In the genomic region with DNA sequence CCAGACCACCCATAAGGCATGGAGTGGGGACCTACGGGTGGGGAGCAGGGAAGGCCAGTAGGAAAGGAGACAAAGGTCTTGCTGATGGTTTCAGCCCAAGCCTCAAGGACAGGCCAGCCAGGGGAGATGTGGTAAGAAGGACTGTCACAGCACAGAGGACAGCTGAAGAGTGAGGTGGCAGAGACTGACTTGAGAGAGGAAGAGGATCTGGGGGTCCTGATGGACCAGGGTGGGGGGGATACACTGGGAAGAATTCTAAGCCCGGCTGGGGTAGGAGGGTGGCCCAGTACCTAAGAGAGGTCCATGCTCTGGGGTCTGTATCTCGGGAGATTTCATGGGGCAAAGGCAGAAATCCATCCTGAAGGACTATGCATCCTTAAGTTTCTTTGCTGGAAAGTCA, we compare ENCODE assay signal across 25 cellular contexts.
DNase-seq lines count a peak whose midpoint lies in the region; ATAC-seq, FAIRE-seq and TF ChIP-seq lines count a peak whose summit lies in the region.
"Had no signal": no experiment of that assay in that cellular context is flagged by ENCODE, and none has a peak within 500 bp of the region (broad histone marks: within the 10 kb centered on the region; RNA-seq: fewer than 3 reads in every experiment).

No MANE protein-coding gene starts in this region.

- H3K36me3 ChIP-seq in RWPE2 (ENCODE audit: low read depth) = no peaks in the 10 kb centered on the region
- H3K36me3 ChIP-seq in kidney (ENCODE audit: control insufficient read depth in 1 of 2, insufficient read depth in 2 of 2, low read length in 2 of 2) = no peaks in the 10 kb centered on the region
- H3K36me3 ChIP-seq in suprapubic skin = no peaks in the 10 kb centered on the region
- H3K36me3 ChIP-seq: SJSA1 had no signal

- H3K4me1 ChIP-seq in RWPE2 (ENCODE audit: insufficient read depth, poor library complexity, severe bottlenecking) (no peaks in the 10 kb centered on the region), kidney (ENCODE audit: control insufficient read depth in 1 of 2, insufficient read depth in 1 of 2, low read depth in 1 of 2, low read length in 2 of 2) (no peaks in the 10 kb centered on the region), suprapubic skin (no peaks in the 10 kb centered on the region)
- H3K4me1 ChIP-seq: SJSA1 had no signal

- intact Hi-C loops in kidney (cut with DNase I) = loop anchor here (10.0 kb wide), 1 partner anchor 246 kb away; no protein-coding TSS in a partner anchor

- no peak for TF ChIP-seq CTCF in RWPE2 (IDR thresholded peaks at IDR 0.05; ENCODE audit: poor library complexity, severe bottlenecking)
- TF ChIP-seq CTCF in kidney (IDR thresholded peaks at IDR 0.05; ENCODE audit: borderline replicate concordance, extremely low read depth, insufficient read depth) = no peak
- no peak for TF ChIP-seq CTCF in suprapubic skin (IDR thresholded peaks at IDR 0.05)

- 83% methylated on average over 3 of the region's 3 CpGs for WGBS in suprapubic skin

- no peak for FAIRE-seq in kidney (lab: Jason Lieb, UNC)
- FAIRE-seq: G401.6, GM12892 had no signal

- H3K27me3 ChIP-seq in RWPE2 (ENCODE audit: insufficient read depth, poor library complexity, severe bottlenecking) = no peaks in the 10 kb centered on the region
- peaks cover 8% of the 10 kb centered on the region for H3K27me3 ChIP-seq in suprapubic skin
- H3K27me3 ChIP-seq: SJSA1 had no signal

- H3K9ac ChIP-seq in kidney (ENCODE audit: low read length in 2 of 2) = no peak overlapping the region

- TF ChIP-seq EP300 in suprapubic skin (IDR thresholded peaks at IDR 0.05) = no peak

- H3K4me3 ChIP-seq in RWPE2 (ENCODE audit: severe bottlenecking) = no peak overlapping the region
- H3K4me3 ChIP-seq in kidney (ENCODE audit: low read length in 2 of 2) = no peak overlapping the region
- no peak overlapping the region for H3K4me3 ChIP-seq in suprapubic skin
- H3K4me3 ChIP-seq: GM23338, SJSA1 had no signal

- no peak for ATAC-seq in RWPE2 (ENCODE audit: low read depth)
- ATAC-seq in esophagus mucosa = no peak
- ATAC-seq: GM23338 had no signal

- H3K9me3 ChIP-seq in RWPE2 (ENCODE audit: severe bottlenecking) (no peaks in the 10 kb centered on the region), kidney (ENCODE audit: control insufficient read depth in 1 of 2, low read length in 2 of 2) (no peaks in the 10 kb centered on the region), suprapubic skin (no peaks in the 10 kb centered on the region)
- H3K9me3 ChIP-seq: SJSA1 had no signal

- DNase-seq in activated CD4-positive, CD25-positive, alpha-beta regulatory T cell treated with anti-CD3 and anti-CD28 coated beads, Interleukin-2, amount 50 U/mL, for 72 hours = peak; percentile 9
- DNase-seq in activated CD4-positive, CD25-positive, alpha-beta regulatory T cell (lab: John Stamatoyannopoulos, UW) = no peak
- peak; percentile 21 for DNase-seq in RWPE2 (ENCODE audit: low spot score)
- peak; percentile 18 for DNase-seq in kidney
- DNase-seq in suprapubic skin (ENCODE audit: low spot score in 2 of 2) = peak; percentile 26 to 32
- DNase-seq in NCI-H1048 (lab: John Stamatoyannopoulos, UW) = no peak
- DNase-seq in activated effector memory CD4-positive, alpha-beta T cell treated with anti-CD3 and anti-CD28 coated beads, Interleukin-2, amount 50 U/mL, for 16 hours = no peak
- DNase-seq: ACHN, C1 segment of cervical spinal cord, Calu3, DMS153, HCEC 1CT, KBM-7, NCI-H1092 treated with DMSO at 0.1 percent for 48 hours, NCI-H146, NCI-H2029 treated with DMSO at 0.1 percent for 48 hours, NCI-H226, NCI-H510A treated with DMSO at 0.1 percent for 48 hours, NCI-H748 treated with DMSO at 0.1 percent for 48 hours had no signal

- H3K27ac ChIP-seq in RWPE2 (ENCODE audit: poor library complexity, severe bottlenecking) = no peak overlapping the region
- H3K27ac ChIP-seq in kidney (ENCODE audit: low read depth in 2 of 2, low read length in 2 of 2) = no peak overlapping the region
- H3K27ac ChIP-seq in suprapubic skin = no peak overlapping the region
- H3K27ac ChIP-seq: 22Rv1, SJSA1 had no signal

- TF ChIP-seq POLR2A in suprapubic skin (IDR thresholded peaks at IDR 0.05) = no peak

Comparison
In these comparisons a context has a peak if more than half of its experiments do, and no peak if none do; other contexts are left out.
1. DNase-seq: peak in activated CD4-positive, CD25-positive, alpha-beta regulatory T cell treated with anti-CD3 and anti-CD28 coated beads, Interleukin-2, amount 50 U/mL, for 72 hours (single experiment), RWPE2 (single experiment), kidney (single experiment) and suprapubic skin (2 of 2); none in activated CD4-positive, CD25-positive, alpha-beta regulatory T cell (0 of 4), NCI-H1048 (single experiment) and activated effector memory CD4-positive, alpha-beta T cell treated with anti-CD3 and anti-CD28 coated beads, Interleukin-2, amount 50 U/mL, for 16 hours (single experiment).